ENCODE assay signal across 11 cellular contexts in genomic region chr5:35857004-35857345, GRCh38. TPM values are rescaled to one million over a fixed set of nuclear protein-coding genes. Genes with fewer than 3 reads are reported as not detected.
DNase-seq lines count a peak whose midpoint lies in the region; ATAC-seq and TF ChIP-seq lines count a peak whose summit lies in the region.
"Had no signal": no experiment of that assay in that cellular context is flagged by ENCODE, and none has a peak within 500 bp of the region (broad histone marks: within the 10 kb centered on the region; RNA-seq: fewer than 3 reads in every experiment).

No MANE protein-coding gene starts in this region.

- in situ Hi-C loops in brain microvascular endothelial cell (cut with HindIII; ENCODE audit: low pct_ligation_motif_present, low sequenced_read_pairs) = no loop called here

- H2AFZ ChIP-seq in osteoblast (ENCODE audit: low read length) (peak overlapping the region; percentile 44), Karpas-422 (ENCODE audit: low read length) (no peak overlapping the region)

- H3K4me1 ChIP-seq in osteoblast (ENCODE audit: insufficient read depth, low read length) (peaks cover 82% of the 10 kb centered on the region), Karpas-422 (ENCODE audit: low read length) (no peaks in the 10 kb centered on the region)

- H3K36me3 ChIP-seq in brain microvascular endothelial cell (replicated peaks) = no peaks in the 10 kb centered on the region
- H3K36me3 ChIP-seq in osteoblast (ENCODE audit: insufficient read depth, low read length) = peaks cover 4% of the 10 kb centered on the region
- no peaks in the 10 kb centered on the region for H3K36me3 ChIP-seq in Karpas-422 (ENCODE audit: insufficient read depth, low read length)
- H3K36me3 ChIP-seq: gastroesophageal sphincter had no signal

- peaks cover 7% of the 10 kb centered on the region for H3K79me2 ChIP-seq in osteoblast (ENCODE audit: insufficient read depth, low read length)
- H3K79me2 ChIP-seq in Karpas-422 (ENCODE audit: low read length) = no peaks in the 10 kb centered on the region

- TF ChIP-seq CTCF in HL-60 (IDR thresholded peaks at IDR 0.05; ENCODE audit: insufficient read depth, low read length) (no peak), brain microvascular endothelial cell (IDR thresholded peaks at IDR 0.05; ENCODE audit: low read depth, low read length, missing control alignments) (no peak), osteoblast (IDR thresholded peaks at IDR 0.05; ENCODE audit: extremely low read depth, low read depth, low read length) (no peak), lower leg skin (IDR thresholded peaks at IDR 0.05) (no peak)

- no peaks in the 10 kb centered on the region for H4K20me1 ChIP-seq in osteoblast (ENCODE audit: insufficient read depth, low read length)
- H4K20me1 ChIP-seq in Karpas-422 (ENCODE audit: insufficient read depth, low read depth, low read length) = no peaks in the 10 kb centered on the region

- intact Hi-C loops in lower leg skin (cut with DNase I; ENCODE audit: low total_unique reads) = no loop called here

- H3K9ac ChIP-seq in Karpas-422 (ENCODE audit: low read length) = no peak overlapping the region

- 31 to 36% methylated on average over 1 of the region's 1 CpG for WGBS in lower leg skin, 2 donors

- H3K9me3 ChIP-seq in osteoblast (ENCODE audit: low read depth, low read length) = no peaks in the 10 kb centered on the region
- H3K9me3 ChIP-seq in Karpas-422 (ENCODE audit: low read length) = no peaks in the 10 kb centered on the region
- H3K9me3 ChIP-seq: gastroesophageal sphincter had no signal

- H3K9me2 ChIP-seq in Karpas-422 (replicated peaks; ENCODE audit: insufficient read depth, low read length) = no peaks in the 10 kb centered on the region

- H3K27ac ChIP-seq in HL-60 (replicated peaks) (peak overlapping the region; percentile 44), brain microvascular endothelial cell (peak overlapping the region; percentile 7), osteoblast (ENCODE audit: low read depth, low read length) (peak overlapping the region; percentile 78), Karpas-422 (ENCODE audit: low read length) (no peak overlapping the region)
- H3K27ac ChIP-seq: gastroesophageal sphincter, SK-N-MC had no signal

- peak; percentile 48 for DNase-seq in EH (ENCODE audit: low read depth)
- no peak for DNase-seq in HL-60 (ENCODE audit: low read depth in 1 of 2, low spot score in 1 of 2)
- no peak for DNase-seq in brain microvascular endothelial cell
- no peak for DNase-seq in osteoblast (ENCODE audit: insufficient read length, low spot score, missing footprints)
- DNase-seq in lower leg skin (ENCODE audit: low spot score in 2 of 2) = no peak
- no peak for DNase-seq in Karpas-422
- DNase-seq: activated gamma-delta T cell treated with Interleukin-2 at 50 U/mL for 16 hours had no signal

- H3K27me3 ChIP-seq in HL-60 (ENCODE audit: insufficient read depth, poor library complexity, severe bottlenecking) = no peaks in the 10 kb centered on the region
- no peaks in the 10 kb centered on the region for H3K27me3 ChIP-seq in brain microvascular endothelial cell (replicated peaks)
- no peaks in the 10 kb centered on the region for H3K27me3 ChIP-seq in osteoblast (ENCODE audit: insufficient read depth, low read length)
- no peaks in the 10 kb centered on the region for H3K27me3 ChIP-seq in Karpas-422 (ENCODE audit: low read length)
- H3K27me3 ChIP-seq: gastroesophageal sphincter had no signal

- H3K4me3 ChIP-seq in HL-60 (replicated peaks; ENCODE audit: insufficient read depth, low read length) = no peak overlapping the region
- H3K4me3 ChIP-seq in brain microvascular endothelial cell (ENCODE audit: low read depth, low read length) = no peak overlapping the region
- H3K4me3 ChIP-seq in osteoblast (ENCODE audit: insufficient read depth, low read length) = peak overlapping the region; percentile 56
- H3K4me3 ChIP-seq in lower leg skin (ENCODE audit: low read depth, poor library complexity, severe bottlenecking) = no peak overlapping the region
- H3K4me3 ChIP-seq in Karpas-422 (ENCODE audit: low read length) = no peak overlapping the region
- H3K4me3 ChIP-seq: gastroesophageal sphincter, SK-N-MC had no signal

- peak overlapping the region; percentile 73 for H3K4me2 ChIP-seq in osteoblast (ENCODE audit: insufficient read depth, low read length)
- H3K4me2 ChIP-seq in Karpas-422 (ENCODE audit: low read depth, low read length, poor library complexity, severe bottlenecking) = no peak overlapping the region

- ATAC-seq in GM21515 (IDR thresholded peaks at IDR 0.05; ENCODE audit: unreplicated experiment) (no peak), HG03457 (IDR thresholded peaks at IDR 0.05; ENCODE audit: unreplicated experiment) (no peak)
- ATAC-seq: gastroesophageal sphincter had no signal

- TF ChIP-seq POLR2A in lower leg skin (IDR thresholded peaks at IDR 0.05) = no peak

RNA-seq across cellular contexts. Expression of gene IL7R, which starts 0.3 kb away (rescaled TPM):
- total RNA-seq in osteoblast = 2.2 and 2.7 TPM in 2 replicates
- 1 to 10 TPM; 1.4 to 5.5 (median 4.4) TPM for total RNA-seq in lower leg skin
- total RNA-seq in Karpas-422 (2014; rRNA removed; shearing (Covaris generic); ENCODE audit: low replicate concordance) = not detected in 2 replicates
